ENCODE assay signal across 27 cellular contexts in the genomic region with DNA sequence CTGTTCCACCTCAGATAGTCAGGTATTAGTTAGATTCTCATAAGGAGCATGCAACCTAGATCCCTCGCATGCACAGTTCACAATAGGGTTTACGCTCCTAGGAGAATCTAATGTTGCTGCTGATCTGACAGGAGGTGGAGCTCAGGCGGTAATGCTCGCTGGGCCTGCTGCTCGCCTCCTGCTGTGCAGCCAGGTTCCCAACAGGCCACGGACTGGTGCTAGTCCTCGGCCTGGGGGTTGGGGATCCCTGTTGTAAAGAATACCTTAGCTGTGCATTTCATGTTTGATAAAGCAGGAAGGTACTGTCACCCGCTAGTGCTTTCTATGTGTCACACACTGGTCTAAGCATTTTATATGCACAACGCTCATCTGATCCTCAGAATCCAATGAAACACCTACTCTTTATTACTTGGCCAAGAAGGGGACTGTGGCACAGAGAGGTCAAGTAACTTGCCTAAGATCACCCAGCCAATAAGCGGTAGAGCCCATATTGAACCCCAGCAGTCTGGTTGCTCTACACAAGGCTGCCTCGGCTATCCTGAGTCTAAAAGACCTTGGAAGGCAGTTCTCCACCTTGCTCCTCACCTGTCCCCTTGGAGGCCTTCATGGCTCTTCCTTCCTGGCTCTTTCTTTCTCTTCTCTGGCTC. TPM values are rescaled to one million over a fixed set of nuclear protein-coding genes. Genes with fewer than 3 reads are reported as not detected.
DNase-seq lines count a peak whose midpoint lies in the region; ATAC-seq, FAIRE-seq and TF ChIP-seq lines count a peak whose summit lies in the region.
"Had no signal": no experiment of that assay in that cellular context is flagged by ENCODE, and none has a peak within 500 bp of the region (broad histone marks: within the 10 kb centered on the region; RNA-seq: fewer than 3 reads in every experiment).

No MANE protein-coding gene starts in this region.

- H3K27me3 Mint-ChIP-seq in astrocyte (ENCODE audit: low read depth, unreplicated experiment): peaks cover 7% of the 10 kb centered on the region
- peaks cover 31% of the 10 kb centered on the region for H3K27me3 Mint-ChIP-seq in activated T-cell treated with anti-CD3 and anti-CD28 coated beads, Interleukin-2, amount 50 U/mL, for 72 hours (ENCODE audit: low read depth)

- H3K79me2 ChIP-seq in astrocyte (ENCODE audit: insufficient read depth, low read length) (no peaks in the 10 kb centered on the region), smooth muscle cell (ENCODE audit: low read depth) (no peaks in the 10 kb centered on the region)

- intact Hi-C loops in heart right ventricle (cut with DNase I): no loop called here

- H3K4me3 ChIP-seq in cardiac muscle cell: no peak overlapping the region
- no peak overlapping the region for H3K4me3 ChIP-seq in heart right ventricle
- H3K4me3 ChIP-seq in astrocyte (ENCODE audit: insufficient read depth, low read depth, low read length): no peak overlapping the region
- no peak overlapping the region for H3K4me3 ChIP-seq in smooth muscle cell
- H3K4me3 ChIP-seq: GM12878 had no signal

- H3K27me3 ChIP-seq in cardiac muscle cell (no peaks in the 10 kb centered on the region), heart right ventricle (no peaks in the 10 kb centered on the region), astrocyte (ENCODE audit: insufficient read depth, low read length) (no peaks in the 10 kb centered on the region), smooth muscle cell (ENCODE audit: low read depth) (no peaks in the 10 kb centered on the region)

- H3K27ac ChIP-seq in cardiac muscle cell (peak overlapping the region; percentile 79), heart right ventricle (no peak overlapping the region), astrocyte (ENCODE audit: low read depth, low read length) (no peak overlapping the region), smooth muscle cell (ENCODE audit: low read depth) (peak overlapping the region; percentile 86)

- peaks cover 3% of the 10 kb centered on the region for H3K9me3 Mint-ChIP-seq in astrocyte (ENCODE audit: unreplicated experiment)
- H3K9me3 Mint-ChIP-seq in activated T-cell treated with anti-CD3 and anti-CD28 coated beads, Interleukin-2, amount 50 U/mL, for 72 hours: peaks cover 2 to 3% of the 10 kb centered on the region in 2 donors

- no peaks in the 10 kb centered on the region for H3K9me3 ChIP-seq in cardiac muscle cell (ENCODE audit: low read depth)
- peaks cover 0 to 13% (median 4%) of the 10 kb centered on the region in 11 donors for H3K9me3 ChIP-seq in heart right ventricle
- no peaks in the 10 kb centered on the region for H3K9me3 ChIP-seq in astrocyte (ENCODE audit: insufficient read depth, low read depth, low read length)
- H3K9me3 ChIP-seq in smooth muscle cell (replicated peaks; ENCODE audit: low read depth): no peaks in the 10 kb centered on the region
- H3K9me3 ChIP-seq: SK-N-SH had no signal

- no peak overlapping the region for H3K4me3 Mint-ChIP-seq in astrocyte (ENCODE audit: unreplicated experiment)
- no peak overlapping the region for H3K4me3 Mint-ChIP-seq in activated T-cell treated with anti-CD3 and anti-CD28 coated beads, Interleukin-2, amount 50 U/mL, for 72 hours
- H3K4me3 Mint-ChIP-seq: B cell, CD14-positive monocyte had no signal

- no peaks in the 10 kb centered on the region for H3F3A ChIP-seq in smooth muscle cell (ENCODE audit: low read depth)

- DNase-seq in cardiac muscle cell (ENCODE audit: low read depth in 1 of 2, low spot score in 1 of 2): no peak
- no peak for DNase-seq in heart right ventricle
- no peak for DNase-seq in astrocyte (ENCODE audit: low read depth)
- peak; percentile 43 for DNase-seq in islet precursor cell
- no peak for DNase-seq in smooth muscle cell (lab: John Stamatoyannopoulos, UW; ENCODE audit: unreplicated experiment)
- DNase-seq in activated T-cell treated with anti-CD3 and anti-CD28 coated beads, Interleukin-2, amount 50 U/mL, for 72 hours: no peak
- DNase-seq in cortex of kidney (lab: John Stamatoyannopoulos, UW): no peak
- no peak for DNase-seq in D341Med (ENCODE audit: low spot score)
- DNase-seq: DMS79; HFFc6; KBM-7; MM.1S; NCI-H1092; NCI-H1436; NCI-H187 treated with DMSO at 0.1 percent for 48 hours; NCI-H2227 treated with DMSO at 0.1 percent for 48 hours; NCI-H510A; NCI-H748 treated with DMSO at 0.1 percent for 48 hours; NK-92 treated with Interleukin-12 subunit alpha and Interleukin-12 subunit beta, amount 100 ng/mL, for 24 hours; SIG-M5; SK-N-SH had no signal

- peaks cover 26% of the 10 kb centered on the region for H3K4me1 ChIP-seq in cardiac muscle cell (ENCODE audit: low read depth)
- H3K4me1 ChIP-seq in heart right ventricle: peaks cover 0 to 15% (median 10%) of the 10 kb centered on the region in 9 donors
- H3K4me1 ChIP-seq in astrocyte (ENCODE audit: insufficient read depth, low read length): peaks cover 29% of the 10 kb centered on the region
- H3K4me1 ChIP-seq in smooth muscle cell (ENCODE audit: low read depth): peaks cover 3% of the 10 kb centered on the region

- peak overlapping the region; percentile 88 for H3K27ac Mint-ChIP-seq in astrocyte (ENCODE audit: unreplicated experiment)
- no peak overlapping the region for H3K27ac Mint-ChIP-seq in activated T-cell treated with anti-CD3 and anti-CD28 coated beads, Interleukin-2, amount 50 U/mL, for 72 hours
- H3K27ac Mint-ChIP-seq: B cell, CD14-positive monocyte had no signal

- FAIRE-seq in astrocyte (lab: Jason Lieb, UNC): no peak
- FAIRE-seq: A204.1, GM12878, H54 had no signal

- 79 to 86% methylated on average over 11 of the region's 11 CpGs for WGBS in heart right ventricle, 2 donors
- WGBS in smooth muscle cell (ENCODE audit: low lambda C conversion rate): 84% methylated on average over 11 of the region's 11 CpGs

- no peaks in the 10 kb centered on the region for H3K36me3 ChIP-seq in cardiac muscle cell
- H3K36me3 ChIP-seq in heart right ventricle: no peaks in the 10 kb centered on the region
- no peaks in the 10 kb centered on the region for H3K36me3 ChIP-seq in astrocyte (ENCODE audit: insufficient read depth, low read length)
- H3K36me3 ChIP-seq in smooth muscle cell (ENCODE audit: low read depth): no peaks in the 10 kb centered on the region

- ATAC-seq in heart right ventricle: no peak
- no peak for ATAC-seq in activated T-cell treated with anti-CD3 and anti-CD28 coated beads, Interleukin-2, amount 50 U/mL, for 72 hours (replicated peaks in 1 of 2)
- ATAC-seq: GM12878, Panc1 had no signal

- H3K36me3 Mint-ChIP-seq in astrocyte (ENCODE audit: low read depth, unreplicated experiment): no peaks in the 10 kb centered on the region
- no peaks in the 10 kb centered on the region for H3K36me3 Mint-ChIP-seq in activated T-cell treated with anti-CD3 and anti-CD28 coated beads, Interleukin-2, amount 50 U/mL, for 72 hours (ENCODE audit: insufficient read depth in 2 of 2)
- H3K36me3 Mint-ChIP-seq: CD14-positive monocyte had no signal

- H3K4me1 Mint-ChIP-seq in astrocyte (ENCODE audit: low read depth, unreplicated experiment): peaks cover 31% of the 10 kb centered on the region
- no peaks in the 10 kb centered on the region for H3K4me1 Mint-ChIP-seq in activated T-cell treated with anti-CD3 and anti-CD28 coated beads, Interleukin-2, amount 50 U/mL, for 72 hours (ENCODE audit: low read depth)
- H3K4me1 Mint-ChIP-seq: B cell, CD14-positive monocyte had no signal

- no peak overlapping the region for H3K4me2 ChIP-seq in astrocyte (ENCODE audit: low read length)
- peak overlapping the region; percentile 31 for H3K4me2 ChIP-seq in smooth muscle cell
- H3K4me2 ChIP-seq: SK-N-SH had no signal

- no peak overlapping the region for H3K9ac ChIP-seq in astrocyte (ENCODE audit: low read length)
- no peak overlapping the region for H3K9ac ChIP-seq in smooth muscle cell (ENCODE audit: low read depth)
- H3K9ac ChIP-seq: SK-N-SH had no signal

- no peak overlapping the region for H2AFZ ChIP-seq in astrocyte (ENCODE audit: low read depth, low read length)
- no peak overlapping the region for H2AFZ ChIP-seq in smooth muscle cell (ENCODE audit: low read depth)

- no peaks in the 10 kb centered on the region for H4K20me1 ChIP-seq in astrocyte (ENCODE audit: insufficient read depth, low read length)
- H4K20me1 ChIP-seq in smooth muscle cell (ENCODE audit: low read depth): no peaks in the 10 kb centered on the region

- TF ChIP-seq CTCF in cardiac muscle cell (IDR thresholded peaks at IDR 0.05; ENCODE audit: low read depth, low read length) (no peak), heart right ventricle (IDR thresholded peaks at IDR 0.05) (no peak), astrocyte (IDR thresholded peaks at IDR 0.05; ENCODE audit: insufficient read depth, low read depth, low read length) (no peak), smooth muscle cell (IDR thresholded peaks at IDR 0.05; ENCODE audit: borderline replicate concordance, insufficient read depth, poor library complexity, severe bottlenecking) (no peak)

RNA-seq across cellular contexts. Expression of a gene that starts 35.8 kb away (rescaled TPM):
- total RNA-seq in cardiac muscle cell (38.8 and 39.8 TPM in 2 replicates), heart right ventricle (100 to 1,000 TPM; 339 to 671 (median 422) TPM), astrocyte (10.9 and 11.2 TPM in 2 replicates), smooth muscle cell (3.4 and 4.9 TPM in 2 replicates)
- polyA plus RNA-seq in cardiac muscle cell (42.9 and 47.7 TPM in 2 replicates), heart right ventricle (100 to 1,000 TPM; 197 to 341 TPM), smooth muscle cell (12.1 and 13.6 TPM in 2 replicates)
- not detected for total RNA-seq in activated T-cell treated with anti-CD3 and anti-CD28 coated beads, Interleukin-2, amount 50 U/mL, for 72 hours
- total RNA-seq: B cell, GM12878 had no signal
- polyA plus RNA-seq: CD14-positive monocyte had no signal

Comparison
In these comparisons a context has a peak if more than half of its experiments do, and no peak if none do; other contexts are left out.
1. H3K27ac ChIP-seq: peak in cardiac muscle cell (single experiment) and smooth muscle cell (single experiment); none in heart right ventricle (0 of 10) and astrocyte (single experiment).